Comparison of ENCODE assay signal across 1 cellular context in the genomic region with DNA sequence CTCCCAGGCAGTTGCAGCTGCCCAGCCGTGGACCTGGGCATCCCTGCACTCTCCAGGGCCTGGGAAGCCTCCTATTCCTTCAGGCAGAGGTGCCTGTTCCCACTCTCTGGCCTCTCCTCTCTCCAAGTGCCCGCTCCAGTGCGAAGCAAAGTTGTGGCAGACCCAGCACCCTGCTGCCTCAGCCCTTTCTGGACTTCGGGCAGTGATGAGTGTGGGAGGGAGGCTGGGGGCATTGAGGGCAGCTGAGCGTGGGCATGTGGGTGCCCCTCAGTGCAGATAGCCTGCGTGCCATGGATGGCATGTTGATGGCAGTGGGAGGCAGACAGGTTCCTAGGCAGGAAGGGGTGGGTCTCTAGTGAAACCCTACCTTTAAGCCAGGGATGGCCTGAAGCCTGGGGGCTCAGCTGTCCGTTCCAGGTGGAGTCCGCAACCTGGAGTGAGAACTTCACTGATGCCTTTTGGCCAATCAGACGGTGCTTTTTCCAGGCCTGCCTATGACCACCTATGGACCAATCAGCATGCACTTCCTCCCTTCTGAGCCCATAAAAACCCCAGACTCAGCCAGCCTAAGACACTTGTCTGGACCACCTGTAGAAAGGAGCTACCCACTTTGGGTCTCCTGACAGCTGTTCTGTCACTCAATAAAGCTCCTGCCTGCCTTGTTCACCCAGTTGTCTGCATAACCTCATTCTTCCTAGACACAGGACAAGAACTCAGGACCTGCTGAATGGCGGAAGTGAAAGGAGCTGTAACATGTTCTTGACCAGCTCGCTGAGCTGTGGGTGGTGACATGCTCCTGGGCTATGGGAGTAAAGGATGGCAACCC.
A peak's percentile ranks its signal among the peaks of the same experiment; 100 is the strongest.
TF ChIP-seq lines count a peak whose summit lies in the region.

No MANE protein-coding gene starts in this region.

TF ChIP-seq in HEK293, 187 proteins besides CTCF, POLR2A, EP300 and RAD21 (continued from another document):
- TF ChIP-seq, protein P1, sequence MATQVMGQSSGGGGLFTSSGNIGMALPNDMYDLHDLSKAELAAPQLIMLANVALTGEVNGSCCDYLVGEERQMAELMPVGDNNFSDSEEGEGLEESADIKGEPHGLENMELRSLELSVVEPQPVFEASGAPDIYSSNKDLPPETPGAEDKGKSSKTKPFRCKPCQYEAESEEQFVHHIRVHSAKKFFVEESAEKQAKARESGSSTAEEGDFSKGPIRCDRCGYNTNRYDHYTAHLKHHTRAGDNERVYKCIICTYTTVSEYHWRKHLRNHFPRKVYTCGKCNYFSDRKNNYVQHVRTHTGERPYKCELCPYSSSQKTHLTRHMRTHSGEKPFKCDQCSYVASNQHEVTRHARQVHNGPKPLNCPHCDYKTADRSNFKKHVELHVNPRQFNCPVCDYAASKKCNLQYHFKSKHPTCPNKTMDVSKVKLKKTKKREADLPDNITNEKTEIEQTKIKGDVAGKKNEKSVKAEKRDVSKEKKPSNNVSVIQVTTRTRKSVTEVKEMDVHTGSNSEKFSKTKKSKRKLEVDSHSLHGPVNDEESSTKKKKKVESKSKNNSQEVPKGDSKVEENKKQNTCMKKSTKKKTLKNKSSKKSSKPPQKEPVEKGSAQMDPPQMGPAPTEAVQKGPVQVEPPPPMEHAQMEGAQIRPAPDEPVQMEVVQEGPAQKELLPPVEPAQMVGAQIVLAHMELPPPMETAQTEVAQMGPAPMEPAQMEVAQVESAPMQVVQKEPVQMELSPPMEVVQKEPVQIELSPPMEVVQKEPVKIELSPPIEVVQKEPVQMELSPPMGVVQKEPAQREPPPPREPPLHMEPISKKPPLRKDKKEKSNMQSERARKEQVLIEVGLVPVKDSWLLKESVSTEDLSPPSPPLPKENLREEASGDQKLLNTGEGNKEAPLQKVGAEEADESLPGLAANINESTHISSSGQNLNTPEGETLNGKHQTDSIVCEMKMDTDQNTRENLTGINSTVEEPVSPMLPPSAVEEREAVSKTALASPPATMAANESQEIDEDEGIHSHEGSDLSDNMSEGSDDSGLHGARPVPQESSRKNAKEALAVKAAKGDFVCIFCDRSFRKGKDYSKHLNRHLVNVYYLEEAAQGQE (tag by site-specific recombination; IDR thresholded peaks at IDR 0.05), result no peak
- TF ChIP-seq ZNF341 (tag by site-specific recombination; IDR thresholded peaks at IDR 0.05; ENCODE audit: low read depth) (no peak), ZNF175 (tag by site-specific recombination; IDR thresholded peaks at IDR 0.05) (no peak), ZNF76 (tag by site-specific recombination; IDR thresholded peaks at IDR 0.05; ENCODE audit: borderline replicate concordance, low read depth) (no peak), ZNF433 (tag by site-specific recombination; IDR thresholded peaks at IDR 0.05; ENCODE audit: low read depth) (no peak), KLF10 (tag by site-specific recombination; IDR thresholded peaks at IDR 0.05) (no peak), ZNF621 (tag by site-specific recombination; IDR thresholded peaks at IDR 0.05) (no peak), SCRT1 (tag by site-specific recombination; IDR thresholded peaks at IDR 0.05; ENCODE audit: borderline replicate concordance) (0 out of 2 replicates have a peak, but pooled peaks have one; percentile 25), SETDB1 (IDR thresholded peaks at IDR 0.05; ENCODE audit: insufficient read length, low read length) (peak; percentile 66), KLF1 (tag by site-specific recombination; IDR thresholded peaks at IDR 0.05) (no peak), ZSCAN18 (tag by site-specific recombination; IDR thresholded peaks at IDR 0.05) (no peak), OVOL3 (tag by site-specific recombination; IDR thresholded peaks at IDR 0.05) (no peak)
